In genomic region chr2:46171996-46172546, GRCh38 we compare ENCODE assay signal across 11 cellular contexts.
DNase-seq lines count a peak whose midpoint lies in the region; ATAC-seq, FAIRE-seq and TF ChIP-seq lines count a peak whose summit lies in the region.
"Had no signal": no experiment of that assay in that cellular context is flagged by ENCODE, and none has a peak within 500 bp of the region (broad histone marks: within the 10 kb centered on the region; RNA-seq: fewer than 3 reads in every experiment).

No MANE protein-coding gene starts in this region.

- RAD21 ChIA-PET in HCT116 (lab: Charles Lee; ENCODE audit: low non-redundant PET in 1 of 2, low total read pairs in 2 of 2, uncharacterized antibody in 2 of 2, unreplicated experiment in 2 of 2) = no interaction called here

- POLR2A ChIA-PET in HCT116 (lab: Charles Lee) = interaction anchor here (0.7 kb wide), 1 partner anchor 125 kb away, joined by 3 read pairs; the partner anchor contains the start of gene EPAS1
- POLR2A ChIA-PET in H1 (lab: Charles Lee; ENCODE audit: partially characterized antibody) = interaction anchor here (0.6 to 1.5 kb wide), 2 partner anchors 20 to 315 kb away, joined by 3 to 4 read pairs; no protein-coding TSS in a partner anchor

- TF ChIP-seq CTCF in HCT116 (IDR thresholded peaks at IDR 0.05 in 2 of 3, conservative IDR thresholded peaks at IDR 0.05 in 1 of 3; ENCODE audit: borderline replicate concordance in 1 of 3, insufficient read depth in 1 of 3, low read depth in 2 of 3, low read length in 2 of 3) = peak in 1 of 3 experiments; percentile 32; a peak in 2 of 6 replicates
- TF ChIP-seq CTCF in H1 (IDR thresholded peaks at IDR 0.05; ENCODE audit: control extremely low read depth in 1 of 3, insufficient read depth in 1 of 3, low read depth in 1 of 3, low read length in 3 of 3) = no peak
- no peak for TF ChIP-seq CTCF in gastrocnemius medialis (IDR thresholded peaks at IDR 0.05 in 4 of 5, conservative IDR thresholded peaks at IDR 0.05 in 1 of 5)

- no peak overlapping the region for H2BK12ac ChIP-seq in H1 (ENCODE audit: low read depth, low read length)

- no peaks in the 10 kb centered on the region for H3K27me3 ChIP-seq in HCT116 (ENCODE audit: insufficient read depth, low read length)
- no peaks in the 10 kb centered on the region for H3K27me3 ChIP-seq in H1 (replicated peaks in 1 of 4; ENCODE audit: control insufficient read depth in 3 of 4, extremely low read depth in 1 of 4, insufficient read depth in 3 of 4, low read length in 3 of 4)
- no peaks in the 10 kb centered on the region for H3K27me3 ChIP-seq in gastrocnemius medialis

- no peak overlapping the region for H3K56ac ChIP-seq in H1 (replicated peaks; ENCODE audit: insufficient read length, low read depth, low read length)

- H3K27ac ChIP-seq in HCT116 (ENCODE audit: low read depth, low read length) = peak overlapping the region; percentile 57
- no peak overlapping the region for H3K27ac ChIP-seq in H1 (ENCODE audit: low read depth, low read length)
- H3K27ac ChIP-seq in gastrocnemius medialis = no peak overlapping the region

- in situ Hi-C loops in gastrocnemius medialis (cut with MboI; ENCODE audit: low sequenced_read_pairs in 4 of 4) = no loop called here

- H3K9me3 ChIP-seq in HCT116 (ENCODE audit: control insufficient read depth in 1 of 2, insufficient read depth in 1 of 2, low read depth in 1 of 2, low read length in 2 of 2) = no peaks in the 10 kb centered on the region
- no peaks in the 10 kb centered on the region for H3K9me3 ChIP-seq in H1 (ENCODE audit: insufficient read depth in 2 of 2, low read depth in 1 of 2, low read length in 1 of 2)
- H3K9me3 ChIP-seq in gastrocnemius medialis = no peaks in the 10 kb centered on the region

- no peak for FAIRE-seq in H1 (lab: Jason Lieb, UNC)

- H4K8ac ChIP-seq in H1 (ENCODE audit: extremely low read depth, insufficient read depth, low read length) = no peak overlapping the region; the same call in 1 of the 2 replicates

- no peaks in the 10 kb centered on the region for H3K23me2 ChIP-seq in H1 (ENCODE audit: low read depth, low read length)

- H2BK20ac ChIP-seq in H1 (ENCODE audit: low read length) = no peak overlapping the region

- no peak overlapping the region for H2AK5ac ChIP-seq in H1 (ENCODE audit: low read depth, low read length)

- no peak overlapping the region for H3K18ac ChIP-seq in H1 (ENCODE audit: extremely low read depth, low read length)

- CTCF ChIA-PET in HCT116 (lab: Charles Lee) = interaction anchor here (1.4 kb wide), 1 partner anchor 109 kb away, joined by 5 read pairs; no protein-coding TSS in a partner anchor
- CTCF ChIA-PET in H1 (lab: Charles Lee; ENCODE audit: partially characterized antibody) = interaction anchor here (1.1 to 1.8 kb wide), 3 partner anchors 10 to 109 kb away, joined by 3 to 5 read pairs (median 4); no protein-coding TSS in a partner anchor

- no peak overlapping the region for H2BK120ac ChIP-seq in H1 (replicated peaks; ENCODE audit: low read depth, low read length)

- H3K4me2 ChIP-seq in HCT116 (ENCODE audit: low read length) (peak overlapping the region; percentile 57), H1 (ENCODE audit: insufficient read depth in 1 of 2, low read depth in 2 of 2, low read length in 2 of 2) (no peak overlapping the region)

- BruUV-seq in HCT116 (replicated peaks; lab: Mats Ljungman, UMichigan) = no TSS peak

- peaks cover 21 to 41% of the 10 kb centered on the region in 2 experiments for H3K4me1 ChIP-seq in HCT116 (ENCODE audit: control insufficient read depth in 1 of 2, insufficient read depth in 2 of 2, low read length in 2 of 2)
- H3K4me1 ChIP-seq in H1 (replicated peaks in 1 of 4; ENCODE audit: control insufficient read depth in 3 of 4, insufficient read depth in 4 of 4, low read length in 3 of 4) = peaks cover 0 to 8% (median 3%) of the 10 kb centered on the region in 4 experiments; a peak in 4 of 7 replicates
- no peaks in the 10 kb centered on the region for H3K4me1 ChIP-seq in gastrocnemius medialis

- no peak overlapping the region for H3K23ac ChIP-seq in H1 (ENCODE audit: insufficient read length)

- H3K14ac ChIP-seq in H1 (ENCODE audit: insufficient read length) = no peak overlapping the region

- no peak overlapping the region for H4K91ac ChIP-seq in H1 (replicated peaks; ENCODE audit: insufficient read length, low read length)

- H2AFZ ChIP-seq in HCT116 (ENCODE audit: low read depth, low read length, poor library complexity, severe bottlenecking) (no peak overlapping the region), H1 (ENCODE audit: low read length) (no peak overlapping the region)

- no peak for TF ChIP-seq POLR2A in HCT116 (IDR thresholded peaks at IDR 0.05; ENCODE audit: borderline replicate concordance, extremely low read depth, insufficient read depth, insufficient read length)
- TF ChIP-seq POLR2A in H1 (IDR thresholded peaks at IDR 0.05; ENCODE audit: control extremely low read depth in 1 of 2, low read depth in 2 of 2, low read length in 2 of 2) = no peak
- no peak for TF ChIP-seq POLR2A in gastrocnemius medialis (IDR thresholded peaks at IDR 0.05)

- H3K79me1 ChIP-seq in H1 (ENCODE audit: low read depth, low read length) = no peaks in the 10 kb centered on the region

- DNase-seq in HCT116 (ENCODE audit: low read depth, low spot score) = peak; percentile 12
- DNase-seq in NCI-H345 (lab: John Stamatoyannopoulos, UW) = peak; percentile 45
- DNase-seq in H1 (ENCODE audit: low read depth in 1 of 2, low spot score in 2 of 2) = no peak
- peak; percentile 37 for DNase-seq in retina
- no peak for DNase-seq in OCI-M1 (lab: John Stamatoyannopoulos, UW)
- no peak for DNase-seq in gastrocnemius medialis
- no peak for DNase-seq in stimulated activated CD4-positive, alpha-beta T cell treated with anti-CD3 and anti-CD28 coated beads, Interleukin-4, amount 100 ng/mL, for 4 hours
- DNase-seq: activated CD4-positive, alpha-beta T cell treated with anti-CD3 and anti-CD28 coated beads, Interleukin-2, amount 50 U/mL, for 4 hours; activated gamma-delta T cell treated with Interleukin-2 at 50 U/mL for 16 hours; natural killer cell; NCI-H2029 had no signal

- H2BK15ac ChIP-seq in H1 (ENCODE audit: low read length) = no peak overlapping the region

- 0 out of 2 replicates have a peak overlapping the region, but pooled peaks have one; percentile 1 for H3K9ac ChIP-seq in HCT116 (ENCODE audit: low read length)
- H3K9ac ChIP-seq in H1 (replicated peaks in 1 of 4; ENCODE audit: extremely low read depth in 1 of 4, low read depth in 3 of 4, low read length in 3 of 4) = no peak overlapping the region

- TF ChIP-seq EP300 in H1 (IDR thresholded peaks at IDR 0.05; ENCODE audit: borderline replicate concordance in 1 of 2, low read depth in 2 of 2, low read length in 2 of 2) = no peak

- H4K5ac ChIP-seq in H1 (ENCODE audit: insufficient read length, low read depth, low read length) = no peak overlapping the region

- peak overlapping the region; percentile 63; the same call in 1 of the 2 replicates for H2BK5ac ChIP-seq in H1 (ENCODE audit: low read depth, low read length)

- H3K36me3 ChIP-seq in HCT116 (ENCODE audit: control insufficient read depth in 1 of 2, insufficient read depth in 2 of 2, low read length in 2 of 2) (no peaks in the 10 kb centered on the region), H1 (ENCODE audit: control insufficient read depth in 2 of 4, insufficient read depth in 4 of 4, low read length in 3 of 4) (no peaks in the 10 kb centered on the region), gastrocnemius medialis (no peaks in the 10 kb centered on the region)

- H3K79me2 ChIP-seq in HCT116 (ENCODE audit: insufficient read depth, low read length) (no peaks in the 10 kb centered on the region), H1 (ENCODE audit: control insufficient read depth in 1 of 2, insufficient read depth in 2 of 2, low read length in 2 of 2) (no peaks in the 10 kb centered on the region)

- H3K4ac ChIP-seq in H1 (replicated peaks; ENCODE audit: insufficient read length, low read depth, low read length) = no peak overlapping the region

- ATAC-seq in HCT116 (peak; percentile 82), gastrocnemius medialis (no peak)
- ATAC-seq: natural killer cell had no signal

- peak; percentile 14; the same call in 1 of the 2 replicates for TF ChIP-seq RAD21 in HCT116 (IDR thresholded peaks at IDR 0.05; ENCODE audit: low read depth)
- TF ChIP-seq RAD21 in H1 (IDR thresholded peaks at IDR 0.05 in 1 of 2, conservative IDR thresholded peaks at IDR 0.05 in 1 of 2; ENCODE audit: low read depth in 2 of 2, low read length in 2 of 2) = no peak

- WGBS in H1 (ENCODE audit: extremely low coverage in 1 of 2, insufficient coverage in 1 of 2, insufficient read length in 1 of 2, insufficient replicate concordance in 2 of 2, low coverage in 1 of 2, low lambda C conversion rate in 2 of 2, missing lambda C conversion rate in 1 of 2), 2 experiments = 92% methylated on average over 14 of the region's 14 CpGs; no CpG with 5 or more reads in 1 of the 2 experiments

- intact Hi-C loops in HCT116 (cut with micrococcal nuclease) (no loop called here), gastrocnemius medialis (cut with DNase I; ENCODE audit: low total_unique reads) (loop anchor here (10.0 kb wide), 1 partner anchor 53 kb away; no protein-coding TSS in a partner anchor)

- H4K20me1 ChIP-seq in HCT116 (ENCODE audit: insufficient read depth) (no peaks in the 10 kb centered on the region), H1 (replicated peaks in 1 of 2; ENCODE audit: control insufficient read depth in 1 of 2, insufficient read depth in 2 of 2, low read length in 2 of 2) (no peaks in the 10 kb centered on the region)

- no peak overlapping the region for H3K4me3 ChIP-seq in HCT116 (replicated peaks in 1 of 2; ENCODE audit: low read depth in 1 of 2, low read length in 2 of 2)
- no peak overlapping the region for H3K4me3 ChIP-seq in H1 (ENCODE audit: extremely low read depth in 1 of 4, insufficient read depth in 2 of 4, low read depth in 3 of 4, low read length in 4 of 4)
- no peak overlapping the region for H3K4me3 ChIP-seq in gastrocnemius medialis

- no peaks in the 10 kb centered on the region for H3K9me2 ChIP-seq in HCT116 (ENCODE audit: insufficient read depth)

TF ChIP-seq in H1, 55 proteins besides CTCF, POLR2A, EP300 and RAD21 (continues in another document):
- TF ChIP-seq JUN (IDR thresholded peaks at IDR 0.05; ENCODE audit: low read depth, low read length) (no peak), TCF12 (IDR thresholded peaks at IDR 0.05; ENCODE audit: low read depth, low read length) (no peak), JUND (IDR thresholded peaks at IDR 0.05; ENCODE audit: low read length) (no peak), KDM5A (IDR thresholded peaks at IDR 0.05; ENCODE audit: low read length) (no peak), TAF1 (IDR thresholded peaks at IDR 0.05; ENCODE audit: low read depth, low read length) (no peak), SIN3A (conservative IDR thresholded peaks at IDR 0.05 in 1 of 2, IDR thresholded peaks at IDR 0.05 in 1 of 2; ENCODE audit: low read depth in 1 of 2, low read length in 2 of 2) (no peak), PHF8 (conservative IDR thresholded peaks at IDR 0.05; ENCODE audit: low read depth, low read length) (no peak), BRCA1 (IDR thresholded peaks at IDR 0.05; ENCODE audit: low read depth, low read length) (no peak), CBX5 (IDR thresholded peaks at IDR 0.05; ENCODE audit: low read depth, low read length) (no peak), CHD2 (IDR thresholded peaks at IDR 0.05; ENCODE audit: low read length) (no peak), SIRT6 (IDR thresholded peaks at IDR 0.05; ENCODE audit: low read length) (no peak)

Comparison
In these comparisons a context has a peak if more than half of its experiments do, and no peak if none do; other contexts are left out.
1. DNase-seq: peak in HCT116 (single experiment), NCI-H345 (single experiment) and retina (single experiment); none in H1 (0 of 2), OCI-M1 (single experiment), gastrocnemius medialis (0 of 2) and stimulated activated CD4-positive, alpha-beta T cell treated with anti-CD3 and anti-CD28 coated beads, Interleukin-4, amount 100 ng/mL, for 4 hours (0 of 2).
2. Of the 16 proteins assayed by ChIP-seq in both H1 and HCT116: peak only in H1: none; only in HCT116: RAD21; in both: none; in neither: 14; mixed calls (peak in some experiments, not most) for 1.